ENCODE assay signal across 19 cellular contexts in the genomic region with DNA sequence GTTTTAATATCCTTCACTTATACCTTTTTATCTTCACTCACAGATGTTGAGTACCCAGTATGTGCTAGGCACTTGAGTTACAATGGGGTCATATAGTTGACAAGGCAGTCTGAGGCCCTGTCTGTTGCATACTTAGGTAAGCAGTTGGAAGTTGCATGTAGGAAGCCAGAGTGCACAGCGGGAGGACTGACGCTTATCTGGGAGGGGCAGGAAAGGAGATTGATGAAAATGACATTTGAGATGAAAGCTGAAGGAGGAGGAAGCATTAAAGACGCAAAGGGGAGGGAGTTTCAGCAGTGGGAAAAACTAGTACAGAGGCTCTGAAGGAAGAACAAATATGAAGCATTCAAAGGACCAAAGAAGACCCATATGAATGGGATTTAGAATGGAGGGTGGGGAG.
DNase-seq lines count a peak whose midpoint lies in the region; TF ChIP-seq lines count a peak whose summit lies in the region.
"Had no signal": no experiment of that assay in that cellular context is flagged by ENCODE, and none has a peak within 500 bp of the region (broad histone marks: within the 10 kb centered on the region; RNA-seq: fewer than 3 reads in every experiment).

No MANE protein-coding gene starts in this region.

- peaks cover 10% of the 10 kb centered on the region for H3K4me1 Mint-ChIP-seq in progenitor cell of endocrine pancreas (ENCODE audit: low read depth)
- H3K4me1 Mint-ChIP-seq: CD14-positive monocyte had no signal

- H4K20me1 ChIP-seq in neural cell (ENCODE audit: insufficient read depth): no peaks in the 10 kb centered on the region

- no peaks in the 10 kb centered on the region for H3K9me3 Mint-ChIP-seq in progenitor cell of endocrine pancreas (ENCODE audit: low read depth)
- H3K9me3 Mint-ChIP-seq: CD14-positive monocyte, GM23338 had no signal

- H3K27me3 ChIP-seq in neural cell (ENCODE audit: insufficient read depth, low read depth, low read length): no peaks in the 10 kb centered on the region

- no peak overlapping the region for H3K4me3 ChIP-seq in neural cell (ENCODE audit: low read length)
- H3K4me3 ChIP-seq: GM23338, HAP-1 had no signal

- no peaks in the 10 kb centered on the region for H3K36me3 ChIP-seq in neural cell (ENCODE audit: insufficient read depth, low read length)
- H3K36me3 ChIP-seq: HAP-1 had no signal

- POLR2A ChIA-PET in RWPE1 (lab: Yijun Ruan, JAX; ENCODE audit: low non-redundant PET): no interaction called here

- H3K27ac Mint-ChIP-seq in progenitor cell of endocrine pancreas: no peak overlapping the region
- H3K27ac Mint-ChIP-seq: GM23338 had no signal

- DNase-seq in NCI-H345 (lab: John Stamatoyannopoulos, UW) (peak; percentile 4), NCI-H345 treated with DMSO at 0.1 percent for 48 hours (lab: John Stamatoyannopoulos, UW; ENCODE audit: unreplicated experiment) (no peak), NCI-H2227 (lab: John Stamatoyannopoulos, UW; ENCODE audit: unreplicated experiment) (peak; percentile 1), SK-N-DZ (ENCODE audit: low spot score) (peak; percentile 48), RWPE1 (ENCODE audit: low spot score) (no peak), NCI-H1105 (lab: John Stamatoyannopoulos, UW) (no peak), progenitor cell of endocrine pancreas (ENCODE audit: low spot score, unreplicated experiment) (no peak)
- DNase-seq: 8988T; AML-193; IMR-90; MV-4-11; NCI-H187; NCI-H226; NCI-H774; NK-92 treated with Interleukin-12 subunit alpha and Interleukin-12 subunit beta, amount 100 ng/mL, for 24 hours had no signal

- peak; percentile 41 for TF ChIP-seq EP300 in neural cell (conservative IDR thresholded peaks at IDR 0.05; ENCODE audit: poor library complexity, severe bottlenecking)

- peaks cover 5% of the 10 kb centered on the region for H3K27me3 Mint-ChIP-seq in progenitor cell of endocrine pancreas

- no peak overlapping the region for H3K4me3 Mint-ChIP-seq in progenitor cell of endocrine pancreas (ENCODE audit: low read depth)
- H3K4me3 Mint-ChIP-seq: CD14-positive monocyte, GM23338 had no signal

- H3F3A ChIP-seq in neural cell (ENCODE audit: insufficient read depth, low read length, poor library complexity, severe bottlenecking): no peaks in the 10 kb centered on the region

- TF ChIP-seq RAD21 in neural cell (conservative IDR thresholded peaks at IDR 0.05): no peak

- no peaks in the 10 kb centered on the region for H3K36me3 Mint-ChIP-seq in progenitor cell of endocrine pancreas (ENCODE audit: insufficient read depth)
- H3K36me3 Mint-ChIP-seq: CD14-positive monocyte had no signal

- CTCF ChIA-PET in RWPE1 (lab: Yijun Ruan, JAX): no interaction called here

- no peak overlapping the region for H3K9ac ChIP-seq in neural cell (ENCODE audit: low read length)

- no peaks in the 10 kb centered on the region for H3K79me2 ChIP-seq in neural cell (replicated peaks; ENCODE audit: insufficient read depth, low read length)

- no peaks in the 10 kb centered on the region for H3K9me2 ChIP-seq in neural cell (ENCODE audit: insufficient read depth, low read length)

- no peak overlapping the region for H2AFZ ChIP-seq in neural cell (ENCODE audit: low read depth, low read length)
- H2AFZ ChIP-seq: GM23338 had no signal

- no peak overlapping the region for H3K4me2 ChIP-seq in neural cell (ENCODE audit: low read length)
- H3K4me2 ChIP-seq: GM23338 had no signal

- TF ChIP-seq CTCF in neural cell (IDR thresholded peaks at IDR 0.05; ENCODE audit: poor library complexity, severe bottlenecking) (no peak), RWPE1 (conservative IDR thresholded peaks at IDR 0.05; ENCODE audit: low read depth) (no peak), progenitor cell of endocrine pancreas (IDR thresholded peaks at IDR 0.05; ENCODE audit: unreplicated experiment) (no peak)

- H3K27ac ChIP-seq in neural cell (ENCODE audit: low read length): peak overlapping the region; percentile 13
- no peak overlapping the region for H3K27ac ChIP-seq in RWPE1

- H3K9me3 ChIP-seq in neural cell (ENCODE audit: low read length): no peaks in the 10 kb centered on the region
- H3K9me3 ChIP-seq: HAP-1 had no signal

TF ChIP-seq in neural cell, 6 proteins besides CTCF, POLR2A, EP300 and RAD21:
- TF ChIP-seq TAF1 (IDR thresholded peaks at IDR 0.05; ENCODE audit: low read depth) (no peak), SMC3 (conservative IDR thresholded peaks at IDR 0.05; ENCODE audit: poor library complexity) (no peak), EZH2 (IDR thresholded peaks at IDR 0.05; ENCODE audit: borderline replicate concordance, insufficient read depth, low read length, poor library complexity, severe bottlenecking) (no peak), POLR2AphosphoS5 (IDR thresholded peaks at IDR 0.05) (peak; percentile 54)

Comparison
In these comparisons a context has a peak if more than half of its experiments do, and no peak if none do; other contexts are left out.
1. DNase-seq: peak in NCI-H345 (single experiment), NCI-H2227 (single experiment) and SK-N-DZ (single experiment); none in NCI-H345 treated with DMSO at 0.1 percent for 48 hours (single experiment), RWPE1 (single experiment), NCI-H1105 (single experiment) and progenitor cell of endocrine pancreas (single experiment).